In the genomic region with DNA sequence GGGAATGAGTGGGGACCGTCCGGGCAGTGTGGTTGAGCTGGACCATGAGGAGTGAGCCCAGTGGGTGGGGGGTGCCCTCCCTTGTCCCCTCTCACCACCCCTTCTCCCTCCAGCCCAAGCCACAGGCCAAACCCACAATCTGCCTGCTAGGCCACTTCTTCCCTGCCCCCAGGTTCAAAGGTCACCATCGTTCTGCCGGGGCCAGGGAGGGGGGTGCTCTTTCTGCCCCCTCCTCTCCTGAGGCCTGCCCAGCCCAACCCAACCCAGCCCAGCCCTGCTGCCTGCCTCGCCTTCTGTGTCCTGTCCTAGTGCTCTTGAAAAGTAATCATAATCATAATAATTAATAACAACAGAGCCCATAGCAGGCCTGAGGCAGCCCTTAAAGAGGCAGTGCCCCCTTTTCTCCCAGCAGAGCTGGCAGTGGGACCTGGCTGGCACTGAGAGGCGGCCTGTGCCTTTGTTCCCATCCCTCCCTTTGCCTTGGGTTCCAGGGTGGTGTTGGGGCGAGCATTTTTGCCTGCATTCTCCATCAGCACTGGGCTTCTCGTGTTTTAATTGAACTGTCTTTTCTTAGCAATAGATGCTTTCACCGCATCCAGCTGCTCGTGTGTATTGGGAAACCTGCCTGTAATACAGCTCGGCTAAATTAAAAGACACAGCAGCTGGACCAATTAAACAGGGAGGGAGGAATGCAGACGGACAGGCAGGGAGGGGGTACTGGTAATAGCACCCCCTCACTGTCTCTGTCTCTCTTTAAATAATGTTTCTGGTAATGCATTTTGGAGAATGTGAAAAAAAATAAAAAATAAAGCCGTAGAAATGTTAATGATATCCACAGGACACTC, we compare ENCODE assay signal across 16 cellular contexts. TPM values are rescaled to one million over a fixed set of nuclear protein-coding genes. Genes with fewer than 3 reads are reported as not detected.
DNase-seq lines count a peak whose midpoint lies in the region; ATAC-seq, FAIRE-seq and TF ChIP-seq lines count a peak whose summit lies in the region.
"Had no signal": no experiment of that assay in that cellular context is flagged by ENCODE, and none has a peak within 500 bp of the region (broad histone marks: within the 10 kb centered on the region; RNA-seq: fewer than 3 reads in every experiment).

No MANE protein-coding gene starts in this region.

- POLR2A ChIA-PET in CD4-positive, alpha-beta T cell (lab: Charles Lee), result no interaction called here
- POLR2A ChIA-PET in H1 (lab: Charles Lee; ENCODE audit: partially characterized antibody), result interaction anchor here (0.9 to 2.0 kb wide), 4 partner anchors 8 to 66 kb away, joined by 3 to 7 read pairs (median 4); no protein-coding TSS in a partner anchor

- no peaks in the 10 kb centered on the region for H3K27me3 Mint-ChIP-seq in CD4-positive, alpha-beta T cell
- H3K27me3 Mint-ChIP-seq in progenitor cell of endocrine pancreas, result no peaks in the 10 kb centered on the region
- H3K27me3 Mint-ChIP-seq: activated naive CD8-positive, alpha-beta T cell treated with anti-CD3 and anti-CD28 coated beads, Interleukin-2, amount 50 U/mL, for 24 hours; activated T-cell treated with anti-CD3 and anti-CD28 coated beads, Interleukin-2, amount 50 U/mL, for 24 hours had no signal

- WGBS in H1 (ENCODE audit: extremely low coverage in 1 of 2, insufficient coverage in 1 of 2, insufficient read length in 1 of 2, insufficient replicate concordance in 2 of 2, low coverage in 1 of 2, low lambda C conversion rate in 2 of 2, missing lambda C conversion rate in 1 of 2), 2 experiments, result 84% methylated on average over 13 of the region's 13 CpGs; no CpG with 5 or more reads in 1 of the 2 experiments

- no peak overlapping the region for H4K5ac ChIP-seq in H1 (ENCODE audit: insufficient read length, low read depth, low read length)

- no peak overlapping the region for H2BK120ac ChIP-seq in H1 (replicated peaks; ENCODE audit: low read depth, low read length)

- TF ChIP-seq EP300 in H1 (IDR thresholded peaks at IDR 0.05; ENCODE audit: borderline replicate concordance in 1 of 2, low read depth in 2 of 2, low read length in 2 of 2), result no peak

- TF ChIP-seq RAD21 in H1 (IDR thresholded peaks at IDR 0.05 in 1 of 2, conservative IDR thresholded peaks at IDR 0.05 in 1 of 2; ENCODE audit: low read depth in 2 of 2, low read length in 2 of 2), result no peak

- no peak overlapping the region for H2BK5ac ChIP-seq in H1 (ENCODE audit: low read depth, low read length)

- no peaks in the 10 kb centered on the region for H3K79me2 ChIP-seq in H1 (ENCODE audit: control insufficient read depth in 1 of 2, insufficient read depth in 2 of 2, low read length in 2 of 2)

- H3K18ac ChIP-seq in H1 (ENCODE audit: extremely low read depth, low read length), result no peak overlapping the region

- peaks cover 0 to 6% of the 10 kb centered on the region in 2 experiments for H4K20me1 ChIP-seq in H1 (replicated peaks in 1 of 2; ENCODE audit: control insufficient read depth in 1 of 2, insufficient read depth in 2 of 2, low read length in 2 of 2)

- in situ Hi-C loops in brain microvascular endothelial cell (cut with HindIII; ENCODE audit: low pct_ligation_motif_present, low sequenced_read_pairs), result no loop called here

- H3K9me3 Mint-ChIP-seq in CD4-positive, alpha-beta T cell, result no peaks in the 10 kb centered on the region
- no peaks in the 10 kb centered on the region for H3K9me3 Mint-ChIP-seq in progenitor cell of endocrine pancreas (ENCODE audit: low read depth)
- H3K9me3 Mint-ChIP-seq: activated CD4-positive, alpha-beta T cell treated with anti-CD3 and anti-CD28 coated beads, Interleukin-2, amount 10 ng/mL, durations not matched to agents 7 days and 5 days; activated naive CD8-positive, alpha-beta T cell treated with anti-CD3 and anti-CD28 coated beads, Interleukin-2, amount 50 U/mL, for 24 hours; activated T-cell treated with anti-CD3 and anti-CD28 coated beads, Interleukin-2, amount 50 U/mL, for 24 hours had no signal

- H2AFZ ChIP-seq in H1 (ENCODE audit: low read length), result no peak overlapping the region

- no peak overlapping the region for H3K9ac ChIP-seq in H1 (replicated peaks in 1 of 4; ENCODE audit: extremely low read depth in 1 of 4, low read depth in 3 of 4, low read length in 3 of 4)

- no peak for TF ChIP-seq POLR2A in H1 (IDR thresholded peaks at IDR 0.05; ENCODE audit: control extremely low read depth in 1 of 2, low read depth in 2 of 2, low read length in 2 of 2)

- H3K36me3 ChIP-seq in H1 (ENCODE audit: control insufficient read depth in 2 of 4, insufficient read depth in 4 of 4, low read length in 3 of 4) (no peaks in the 10 kb centered on the region), brain microvascular endothelial cell (replicated peaks) (peaks cover 17% of the 10 kb centered on the region)
- H3K36me3 ChIP-seq: thoracic aorta had no signal

- no peak overlapping the region for H4K8ac ChIP-seq in H1 (ENCODE audit: extremely low read depth, insufficient read depth, low read length)

- no peak overlapping the region for H3K56ac ChIP-seq in H1 (replicated peaks; ENCODE audit: insufficient read length, low read depth, low read length)

- H3K4me1 ChIP-seq in H1 (replicated peaks in 1 of 4; ENCODE audit: control insufficient read depth in 3 of 4, insufficient read depth in 4 of 4, low read length in 3 of 4), result peaks cover 8 to 36% (median 24%) of the 10 kb centered on the region in 4 experiments

- intact Hi-C loops in CD4-positive, alpha-beta T cell (cut with DNase I, micrococcal nuclease), result loop anchor here (5.0 to 10.0 kb wide), 4 partner anchors 33 to 108 kb away; a partner anchor contains a TSS

- H3K27me3 ChIP-seq in CD4-positive, alpha-beta T cell (ENCODE audit: control insufficient read depth, insufficient read depth, low read length), result no peaks in the 10 kb centered on the region
- peaks cover under 1 to 47% (median 25%) of the 10 kb centered on the region in 4 experiments for H3K27me3 ChIP-seq in H1 (replicated peaks in 1 of 4; ENCODE audit: control insufficient read depth in 3 of 4, extremely low read depth in 1 of 4, insufficient read depth in 3 of 4, low read length in 3 of 4)
- H3K27me3 ChIP-seq in brain microvascular endothelial cell (replicated peaks), result no peaks in the 10 kb centered on the region

- FAIRE-seq in H1 (lab: Jason Lieb, UNC), result no peak
- FAIRE-seq: H54 had no signal

- H3K23me2 ChIP-seq in H1 (ENCODE audit: low read depth, low read length), result peaks cover 3% of the 10 kb centered on the region; the same call in 1 of the 2 replicates

- H3K79me1 ChIP-seq in H1 (ENCODE audit: low read depth, low read length), result no peaks in the 10 kb centered on the region

- H3K14ac ChIP-seq in H1 (ENCODE audit: insufficient read length), result no peak overlapping the region

- H3K27ac ChIP-seq in CD4-positive, alpha-beta T cell (ENCODE audit: low read depth, low read length), result peak overlapping the region; percentile 27
- H3K27ac ChIP-seq in H1 (ENCODE audit: low read depth, low read length) (no peak overlapping the region), brain microvascular endothelial cell (no peak overlapping the region)
- H3K27ac ChIP-seq: neutrophil, thoracic aorta had no signal

- H3K4me3 ChIP-seq in H1 (ENCODE audit: extremely low read depth in 1 of 4, insufficient read depth in 2 of 4, low read depth in 3 of 4, low read length in 4 of 4) (no peak overlapping the region), brain microvascular endothelial cell (ENCODE audit: low read depth, low read length) (no peak overlapping the region)
- H3K4me3 ChIP-seq: lung, thoracic aorta had no signal

- no peak overlapping the region for H2AK5ac ChIP-seq in H1 (ENCODE audit: low read depth, low read length)

- no peaks in the 10 kb centered on the region for H3K36me3 Mint-ChIP-seq in CD4-positive, alpha-beta T cell (ENCODE audit: low read depth)
- peaks cover 7% of the 10 kb centered on the region for H3K36me3 Mint-ChIP-seq in progenitor cell of endocrine pancreas (ENCODE audit: insufficient read depth)

- H3K4me1 Mint-ChIP-seq in CD4-positive, alpha-beta T cell (ENCODE audit: low read depth), result peaks cover 31% of the 10 kb centered on the region
- H3K4me1 Mint-ChIP-seq in progenitor cell of endocrine pancreas (ENCODE audit: low read depth), result peaks cover 60% of the 10 kb centered on the region

- H4K91ac ChIP-seq in H1 (replicated peaks; ENCODE audit: insufficient read length, low read length), result no peak overlapping the region

- no peak for DNase-seq in CD4-positive, alpha-beta T cell
- DNase-seq in NCI-H1694 treated with DMSO at 0.1 percent for 48 hours (lab: John Stamatoyannopoulos, UW) (peak; percentile 48), H1 (ENCODE audit: low read depth in 1 of 2, low spot score in 2 of 2) (no peak), progenitor cell of endocrine pancreas (ENCODE audit: low spot score, unreplicated experiment) (no peak), NCI-H2029 (lab: John Stamatoyannopoulos, UW) (no peak), brain microvascular endothelial cell (no peak)
- DNase-seq: activated CD4-positive, alpha-beta T cell treated with anti-CD3 and anti-CD28 coated beads, Interleukin-2, amount 10 ng/mL, durations not matched to agents 7 days and 5 days; activated naive CD8-positive, alpha-beta T cell treated with anti-CD3 and anti-CD28 coated beads, Interleukin-2, amount 50 U/mL, for 24 hours; activated T-cell treated with anti-CD3 and anti-CD28 coated beads, Interleukin-2, amount 50 U/mL, for 24 hours; stimulated activated CD4-positive, alpha-beta T cell treated with anti-CD3 and anti-CD28 coated beads, Interleukin-2, amount 100 ng/mL, for 48 hours; T1000 had no signal

- H3K4me2 ChIP-seq in H1 (ENCODE audit: insufficient read depth in 1 of 2, low read depth in 2 of 2, low read length in 2 of 2), result no peak overlapping the region

- no peak for ATAC-seq in CD4-positive, alpha-beta T cell (ENCODE audit: poor library complexity)
- no peak for ATAC-seq in HG02981 (IDR thresholded peaks at IDR 0.05; ENCODE audit: unreplicated experiment)
- ATAC-seq: activated naive CD8-positive, alpha-beta T cell treated with anti-CD3 and anti-CD28 coated beads, Interleukin-2, amount 50 U/mL, for 24 hours had no signal

- H2BK12ac ChIP-seq in H1 (ENCODE audit: low read depth, low read length), result 0 out of 2 replicates have a peak overlapping the region, but pooled peaks have one; percentile 30

- H3K23ac ChIP-seq in H1 (ENCODE audit: insufficient read length), result no peak overlapping the region

- H3K27ac Mint-ChIP-seq in CD4-positive, alpha-beta T cell, result peak overlapping the region; percentile 49
- H3K27ac Mint-ChIP-seq in progenitor cell of endocrine pancreas, result peak overlapping the region; percentile 7
- H3K27ac Mint-ChIP-seq: activated CD4-positive, alpha-beta T cell treated with anti-CD3 and anti-CD28 coated beads, Interleukin-2, amount 10 ng/mL, durations not matched to agents 7 days and 5 days; activated naive CD8-positive, alpha-beta T cell treated with anti-CD3 and anti-CD28 coated beads, Interleukin-2, amount 50 U/mL, for 24 hours; activated T-cell treated with anti-CD3 and anti-CD28 coated beads, Interleukin-2, amount 50 U/mL, for 24 hours had no signal

- H2BK20ac ChIP-seq in H1 (ENCODE audit: low read length), result no peak overlapping the region

- TF ChIP-seq CTCF in CD4-positive, alpha-beta T cell (IDR thresholded peaks at IDR 0.05), result no peak
- TF ChIP-seq CTCF in H1 (IDR thresholded peaks at IDR 0.05; ENCODE audit: control extremely low read depth in 1 of 3, insufficient read depth in 1 of 3, low read depth in 1 of 3, low read length in 3 of 3) (no peak), progenitor cell of endocrine pancreas (IDR thresholded peaks at IDR 0.05; ENCODE audit: unreplicated experiment) (no peak), brain microvascular endothelial cell (IDR thresholded peaks at IDR 0.05; ENCODE audit: low read depth, low read length, missing control alignments) (no peak)

- CTCF ChIA-PET in CD4-positive, alpha-beta T cell (lab: Charles Lee), result no interaction called here
- CTCF ChIA-PET in H1 (lab: Charles Lee; ENCODE audit: partially characterized antibody), result interaction anchor here (0.5 to 2.8 kb wide), 11 partner anchors 9 to 291 kb away, joined by 3 to 11 read pairs (median 5); no protein-coding TSS in a partner anchor

- H3K4ac ChIP-seq in H1 (replicated peaks; ENCODE audit: insufficient read length, low read depth, low read length), result no peak overlapping the region

- no peak overlapping the region for H3K4me3 Mint-ChIP-seq in CD4-positive, alpha-beta T cell
- no peak overlapping the region for H3K4me3 Mint-ChIP-seq in progenitor cell of endocrine pancreas (ENCODE audit: low read depth)
- H3K4me3 Mint-ChIP-seq: activated CD4-positive, alpha-beta T cell treated with anti-CD3 and anti-CD28 coated beads, Interleukin-2, amount 10 ng/mL, durations not matched to agents 7 days and 5 days; activated naive CD8-positive, alpha-beta T cell treated with anti-CD3 and anti-CD28 coated beads, Interleukin-2, amount 50 U/mL, for 24 hours; activated T-cell treated with anti-CD3 and anti-CD28 coated beads, Interleukin-2, amount 50 U/mL, for 24 hours had no signal

- no peaks in the 10 kb centered on the region for H3K9me3 ChIP-seq in CD4-positive, alpha-beta T cell (ENCODE audit: control insufficient read depth, low read length)
- H3K9me3 ChIP-seq in H1 (ENCODE audit: insufficient read depth in 2 of 2, low read depth in 1 of 2, low read length in 1 of 2), result no peaks in the 10 kb centered on the region
- H3K9me3 ChIP-seq: neutrophil, thoracic aorta had no signal

- 0 out of 2 replicates have a peak overlapping the region, but pooled peaks have one; percentile 29 for H2BK15ac ChIP-seq in H1 (ENCODE audit: low read length)

RNA-seq across cellular contexts. Expression of a gene that starts 46.7 kb away (rescaled TPM):
- 100 to 1,000 TPM; 249 to 264 TPM for total RNA-seq in CD4-positive, alpha-beta T cell
- 69.9 and 70.8 TPM in 2 replicates for total RNA-seq in H1 (2021; fragmentation: NEBNext Ultra II Directional; extraction: Animal tissue kit (Norgen Biotek cat#: 25700))
- 28.6 and 64.6 TPM in 2 replicates for polyA plus RNA-seq in H1 (2011; rRNA removed)
- 34.1 TPM for polyA plus RNA-seq in H1 (2011; cell fraction: cytosol; rRNA removed)
- 270 TPM for polyA plus RNA-seq in H1 (2011; cell fraction: nucleus; rRNA removed)
- polyA plus RNA-seq in H1 (2012, experiment 1 of 2), result 45.2 to 64.7 TPM (median 53.7 TPM) in 4 replicates
- 36.4 TPM for polyA plus RNA-seq in H1 (2012, experiment 2 of 2)
- 88.4 TPM for polyA plus RNA-seq in H1 (2013, experiment 1 of 2)
- polyA plus RNA-seq in H1 (2013, experiment 2 of 2), result 76.5 TPM
- polyA minus RNA-seq in H1 (2011; rRNA and poly(A)+ RNA removed), result 21.0 and 35.5 TPM in 2 replicates
- 60.1 TPM for polyA minus RNA-seq in H1 (2011; cell fraction: cytosol; rRNA and poly(A)+ RNA removed)
- 90.1 TPM for polyA minus RNA-seq in H1 (2011; cell fraction: nucleus; rRNA and poly(A)+ RNA removed)
- 85.0 and 98.9 TPM in 2 replicates for total RNA-seq in progenitor cell of endocrine pancreas
